ENCODE assay signal across 10 cellular contexts in the genomic region with DNA sequence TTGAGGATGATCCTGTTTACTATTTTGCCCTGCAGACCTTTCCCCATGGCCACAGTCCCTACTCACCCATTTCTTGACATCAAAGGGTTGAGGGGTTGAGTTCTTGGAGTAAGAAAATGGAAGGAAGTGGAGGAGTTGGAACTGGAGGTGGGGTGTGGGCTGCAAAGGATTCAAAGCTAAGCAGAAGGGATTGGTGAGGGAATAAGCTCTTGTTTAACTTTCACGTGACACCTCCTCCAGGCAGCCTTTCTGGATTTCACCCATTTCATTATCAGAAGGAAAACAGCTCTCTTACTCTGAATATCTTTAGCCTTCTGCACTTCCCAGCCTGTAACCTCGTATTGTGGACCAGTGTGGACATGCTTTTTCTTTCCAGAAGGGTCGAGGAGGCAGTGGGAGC. TPM values are rescaled to one million over a fixed set of nuclear protein-coding genes. Genes with fewer than 3 reads are reported as not detected.
DNase-seq lines count a peak whose midpoint lies in the region; ATAC-seq and TF ChIP-seq lines count a peak whose summit lies in the region.
"Had no signal": no experiment of that assay in that cellular context is flagged by ENCODE, and none has a peak within 500 bp of the region (broad histone marks: within the 10 kb centered on the region; RNA-seq: fewer than 3 reads in every experiment).

No MANE protein-coding gene starts in this region.

- no peaks in the 10 kb centered on the region for H3K9me3 ChIP-seq in iPS-18a (ENCODE audit: control insufficient read depth, low read depth, low read length)
- H3K9me3 ChIP-seq in stomach smooth muscle (ENCODE audit: control insufficient read depth in 2 of 2, low read length in 2 of 2), result no peaks in the 10 kb centered on the region

- CTCF ChIA-PET in WTC11 (lab: Charles Lee), result interaction anchor here (0.6 to 2.6 kb wide), 14 partner anchors 13 to 1795 kb away, joined by 3 to 37 read pairs (median 4); a partner anchor contains a TSS

- peak overlapping the region; percentile 71 for H3K4me3 Mint-ChIP-seq in activated T-cell treated with anti-CD3 and anti-CD28 coated beads, Interleukin-2, amount 50 U/mL, for 4 hours
- H3K4me3 Mint-ChIP-seq in WTC11, result peak overlapping the region; percentile 65

- H3K36me3 Mint-ChIP-seq in activated T-cell treated with anti-CD3 and anti-CD28 coated beads, Interleukin-2, amount 50 U/mL, for 4 hours (ENCODE audit: insufficient read depth), result peaks cover 1% of the 10 kb centered on the region
- H3K36me3 Mint-ChIP-seq in WTC11, result no peaks in the 10 kb centered on the region

- H3K4me1 ChIP-seq in iPS-18a (ENCODE audit: control insufficient read depth, low read depth, low read length), result peaks cover 3% of the 10 kb centered on the region
- peaks cover 9% of the 10 kb centered on the region for H3K4me1 ChIP-seq in stomach smooth muscle (ENCODE audit: control insufficient read depth, insufficient read depth, low read length)

- H3K9me3 Mint-ChIP-seq in activated T-cell treated with anti-CD3 and anti-CD28 coated beads, Interleukin-2, amount 50 U/mL, for 4 hours, result no peaks in the 10 kb centered on the region
- H3K9me3 Mint-ChIP-seq in WTC11, result no peaks in the 10 kb centered on the region

- H3K4me3 ChIP-seq in iPS-18a (ENCODE audit: low read length) (peak overlapping the region; percentile 53), stomach smooth muscle (ENCODE audit: low read length in 2 of 2) (peak overlapping the region; percentile 35 to 54)

- no peaks in the 10 kb centered on the region for H3K36me3 ChIP-seq in iPS-18a (ENCODE audit: control insufficient read depth, low read depth, low read length)
- H3K36me3 ChIP-seq in stomach smooth muscle (ENCODE audit: control insufficient read depth in 2 of 2, insufficient read depth in 2 of 2, low read length in 2 of 2), result no peaks in the 10 kb centered on the region

- POLR2A ChIA-PET in WTC11 (lab: Charles Lee), result no interaction called here

- intact Hi-C loops in posterior vena cava (cut with DNase I), result no loop called here

- no peak overlapping the region for H3K9ac ChIP-seq in iPS-18a (ENCODE audit: low read length)
- no peak overlapping the region for H3K9ac ChIP-seq in stomach smooth muscle (ENCODE audit: low read length in 2 of 2)

- no peak for DNase-seq in activated T-cell treated with anti-CD3 and anti-CD28 coated beads, Interleukin-2, amount 50 U/mL, for 4 hours
- DNase-seq in activated T-cell treated with anti-CD3 and anti-CD28 coated beads for 4 hours (no peak), WTC11 (ENCODE audit: low spot score) (no peak), COLO829 (ENCODE audit: low spot score) (no peak), posterior vena cava (ENCODE audit: low spot score) (no peak)

- H3K27me3 ChIP-seq in iPS-18a (ENCODE audit: control insufficient read depth, insufficient read depth, low read length) (peaks cover 17% of the 10 kb centered on the region), stomach smooth muscle (ENCODE audit: control insufficient read depth in 1 of 2, insufficient read depth in 2 of 2, low read length in 2 of 2) (peaks cover 8 to 11% of the 10 kb centered on the region in 2 donors)

- H3K27ac Mint-ChIP-seq in WTC11, result no peak overlapping the region

- H3K27me3 Mint-ChIP-seq in activated T-cell treated with anti-CD3 and anti-CD28 coated beads, Interleukin-2, amount 50 U/mL, for 4 hours (ENCODE audit: low read depth), result no peaks in the 10 kb centered on the region
- H3K27me3 Mint-ChIP-seq in WTC11 (ENCODE audit: low read depth), result peaks cover 20% of the 10 kb centered on the region

- TF ChIP-seq CTCF in WTC11 (IDR thresholded peaks at IDR 0.05), result no peak

- peaks cover 20% of the 10 kb centered on the region for H3K4me1 Mint-ChIP-seq in activated T-cell treated with anti-CD3 and anti-CD28 coated beads, Interleukin-2, amount 50 U/mL, for 4 hours (ENCODE audit: low read depth)
- H3K4me1 Mint-ChIP-seq in WTC11, result peaks cover 7% of the 10 kb centered on the region

- ATAC-seq in activated T-cell treated with anti-CD3 and anti-CD28 coated beads, Interleukin-2, amount 50 U/mL, for 4 hours, result no peak
- no peak for ATAC-seq in WTC11
- no peak for ATAC-seq in HG02840 (IDR thresholded peaks at IDR 0.05; ENCODE audit: low FRiP score, unreplicated experiment)

- no peak overlapping the region for H3K27ac ChIP-seq in iPS-18a (ENCODE audit: low read length)
- H3K27ac ChIP-seq in stomach smooth muscle (ENCODE audit: low read length), result no peak overlapping the region

TF ChIP-seq in WTC11, 78 proteins besides CTCF, POLR2A, EP300 and RAD21:
- TF ChIP-seq GTF2I (CRISPR knock-in tag; conservative IDR thresholded peaks at IDR 0.05), result 0 out of 2 replicates have a peak, but pooled peaks have one; percentile 24
- TF ChIP-seq FOXJ3 (CRISPR knock-in tag; IDR thresholded peaks at IDR 0.05; ENCODE audit: borderline replicate concordance), result no peak

RNA-seq across cellular contexts. Expression of a gene that starts 13.7 kb away (rescaled TPM):
- total RNA-seq in activated T-cell treated with anti-CD3 and anti-CD28 coated beads, Interleukin-2, amount 50 U/mL, for 4 hours, result 1 to 10 TPM; 7.8 to 8.4 (median 7.9) TPM
- total RNA-seq in WTC11 (2021) (21.9 to 22.4 TPM (median 22.0 TPM) in 3 replicates), posterior vena cava (10 to 100 TPM; 10.8 to 16.3 TPM)

RNA-seq across cellular contexts. Expression of a gene that starts 15.3 kb away (rescaled TPM):
- total RNA-seq in activated T-cell treated with anti-CD3 and anti-CD28 coated beads, Interleukin-2, amount 50 U/mL, for 4 hours, result 10 to 100 TPM; 11.8 to 16.1 (median 15.4) TPM
- total RNA-seq in WTC11 (2021) (5.7 to 7.1 TPM (median 5.8 TPM) in 3 replicates), posterior vena cava (under 1 TPM; 0.57 to 0.83 TPM)

RNA-seq across cellular contexts. Expression of a gene that starts 23.9 kb away (rescaled TPM):
- total RNA-seq in activated T-cell treated with anti-CD3 and anti-CD28 coated beads, Interleukin-2, amount 50 U/mL, for 4 hours, result 1 to 10 TPM; 1.4 to 3.1 (median 2.0) TPM
- 53.5 to 74.8 TPM (median 70.4 TPM) in 3 replicates for total RNA-seq in WTC11 (2021)
- 100 to 1,000 TPM in 1 of 2 donors, 10 to 100 TPM in 1; 79.5 to 230 TPM for total RNA-seq in posterior vena cava

RNA-seq across cellular contexts. Expression of a gene that starts 30.2 kb away (rescaled TPM):
- not detected for total RNA-seq in activated T-cell treated with anti-CD3 and anti-CD28 coated beads, Interleukin-2, amount 50 U/mL, for 4 hours
- total RNA-seq in WTC11 (2021), result 0.96 to 1.3 TPM (median 0.99 TPM) in 3 replicates
- total RNA-seq in posterior vena cava, result not detected
- total RNA-seq: epithelial cell of proximal tubule, NCI-H460 had no signal

RNA-seq across cellular contexts. Expression of a gene that starts 39.9 kb away (rescaled TPM):
- under 1 TPM; 0.14 to 0.40 (median 0.34) TPM for total RNA-seq in activated T-cell treated with anti-CD3 and anti-CD28 coated beads, Interleukin-2, amount 50 U/mL, for 4 hours
- total RNA-seq in WTC11 (2021) (0.70 to 1.3 TPM (median 0.94 TPM) in 3 replicates), posterior vena cava (under 1 TPM; 0.14 to 0.51 TPM)

Comparison
In these comparisons a context has a peak if more than half of its experiments do, and no peak if none do; other contexts are left out.
1. RNA of a gene that starts 23.9 kb away (total RNA-seq): 79.5 to 230 TPM in posterior vena cava and 53.5 to 74.8 TPM in WTC11; 1.4 to 3.1 TPM in activated T-cell treated with anti-CD3 and anti-CD28 coated beads, Interleukin-2, amount 50 U/mL, for 4 hours; every median in the first group is over 10 times any median in the second.